In genomic region chr6:100415780-100416179, GRCh38 we compare ENCODE assay signal across 24 cellular contexts. TPM values are rescaled to one million over a fixed set of nuclear protein-coding genes. Genes with fewer than 3 reads are reported as not detected.
"Had no signal": no experiment of that assay in that cellular context is flagged by ENCODE, and none has a peak within 500 bp of the region (broad histone marks: within the 10 kb centered on the region; RNA-seq: fewer than 3 reads in every experiment).

No MANE protein-coding gene starts in this region.

- H3K4me1 Mint-ChIP-seq: activated T-helper 17 cell treated with anti-CD3 and anti-CD28 coated beads, Interleukin-2, amount 50 U/mL, for 72 hours; naive thymus-derived CD8-positive, alpha-beta T cell; stimulated activated memory B cell treated with anti-CD40 and anti-IgM and Interleukin-4, amounts not matched to agents 10 μg/mL and 1 μg/mL and 100 μg/mL, for 72 hours had no signal

- H3K4me3 ChIP-seq: coronary artery, heart right ventricle, lower lobe of right lung, sigmoid colon, smooth muscle cell, stomach, transverse colon had no signal

- H3K9me3 ChIP-seq: heart right ventricle, lower lobe of right lung, sigmoid colon, stomach, transverse colon had no signal

- H3K4me3 Mint-ChIP-seq: activated T-cell treated with anti-CD3 and anti-CD28 coated beads, Interleukin-2, amount 50 U/mL, for 24 hours; activated T-helper 17 cell treated with anti-CD3 and anti-CD28 coated beads, Interleukin-2, amount 50 U/mL, for 72 hours; naive thymus-derived CD8-positive, alpha-beta T cell; stimulated activated memory B cell treated with anti-CD40 and anti-IgM and Interleukin-4, amounts not matched to agents 10 μg/mL and 1 μg/mL and 100 μg/mL, for 72 hours had no signal

- ATAC-seq: activated naive CD4-positive, alpha-beta T cell treated with anti-CD3 and anti-CD28 coated beads, Interleukin-2, amount 50 U/mL, for 72 hours; activated T-helper 17 cell treated with anti-CD3 and anti-CD28 coated beads, Interleukin-2, amount 50 U/mL, for 72 hours; heart right ventricle; left lobe of liver; lower lobe of right lung; naive thymus-derived CD8-positive, alpha-beta T cell; stimulated activated memory B cell treated with anti-CD40 and anti-IgM and Interleukin-4, amounts not matched to agents 10 μg/mL and 1 μg/mL and 100 μg/mL, for 72 hours had no signal

- DNase-seq: activated CD4-positive, alpha-beta T cell treated with anti-CD3 and anti-CD28 coated beads for 1 hour; activated CD8-positive, alpha-beta memory T cell treated with anti-CD3 and anti-CD28 coated beads for 24 hours; activated CD8-positive, alpha-beta memory T cell treated with anti-CD3 and anti-CD28 coated beads, Interleukin-2, amount 50 U/mL, for 4 hours; activated T-cell treated with anti-CD3 and anti-CD28 coated beads, Interleukin-2, amount 50 U/mL, for 24 hours; aorta; heart right ventricle; lower lobe of right lung; naive thymus-derived CD8-positive, alpha-beta T cell; retina; sigmoid colon; stimulated activated CD4-positive, alpha-beta T cell treated with anti-CD3 and anti-CD28 coated beads, Interleukin-15, amount 100 ng/mL, for 24 hours; stomach; transverse colon had no signal

- H3K9me3 Mint-ChIP-seq: activated T-cell treated with anti-CD3 and anti-CD28 coated beads, Interleukin-2, amount 50 U/mL, for 24 hours; activated T-helper 17 cell treated with anti-CD3 and anti-CD28 coated beads, Interleukin-2, amount 50 U/mL, for 72 hours; stimulated activated memory B cell treated with anti-CD40 and anti-IgM and Interleukin-4, amounts not matched to agents 10 μg/mL and 1 μg/mL and 100 μg/mL, for 72 hours had no signal

- H3K27ac Mint-ChIP-seq: activated naive CD4-positive, alpha-beta T cell treated with anti-CD3 and anti-CD28 coated beads, Interleukin-2, amount 50 U/mL, for 72 hours; activated T-cell treated with anti-CD3 and anti-CD28 coated beads, Interleukin-2, amount 50 U/mL, for 24 hours; activated T-helper 17 cell treated with anti-CD3 and anti-CD28 coated beads, Interleukin-2, amount 50 U/mL, for 72 hours; naive thymus-derived CD8-positive, alpha-beta T cell; progenitor cell of endocrine pancreas; stimulated activated memory B cell treated with anti-CD40 and anti-IgM and Interleukin-4, amounts not matched to agents 10 μg/mL and 1 μg/mL and 100 μg/mL, for 72 hours had no signal

- H3K36me3 ChIP-seq: heart right ventricle, lower lobe of right lung, sigmoid colon, stomach, transverse colon had no signal

- H3K4me2 ChIP-seq: smooth muscle cell had no signal

- H3K27me3 ChIP-seq: transverse colon had no signal

- H3K4me1 ChIP-seq: heart right ventricle, lower lobe of right lung, sigmoid colon, stomach, transverse colon had no signal

- H3K27ac ChIP-seq: coronary artery, heart right ventricle, lower lobe of right lung, sigmoid colon, stomach, transverse colon had no signal

- H3K36me3 Mint-ChIP-seq: activated naive CD4-positive, alpha-beta T cell treated with anti-CD3 and anti-CD28 coated beads, Interleukin-2, amount 50 U/mL, for 72 hours; naive thymus-derived CD8-positive, alpha-beta T cell; stimulated activated memory B cell treated with anti-CD40 and anti-IgM and Interleukin-4, amounts not matched to agents 10 μg/mL and 1 μg/mL and 100 μg/mL, for 72 hours had no signal

- H3K27me3 Mint-ChIP-seq: progenitor cell of endocrine pancreas had no signal

RNA-seq across cellular contexts. Expression of gene SIM1, which starts 48.9 kb away (rescaled TPM):
- total RNA-seq: activated naive CD4-positive, alpha-beta T cell treated with anti-CD3 and anti-CD28 coated beads, Interleukin-2, amount 50 U/mL, for 72 hours; activated T-helper 17 cell treated with anti-CD3 and anti-CD28 coated beads, Interleukin-2, amount 50 U/mL, for 72 hours; fibroblast of villous mesenchyme; heart right ventricle; left lobe of liver; lower lobe of right lung; mesenteric fat pad; naive thymus-derived CD8-positive, alpha-beta T cell; sigmoid colon; smooth muscle cell; temporal lobe; transverse colon had no signal
- polyA plus RNA-seq: aorta; heart right ventricle; keratinocyte; naive thymus-derived CD8-positive, alpha-beta T cell; sigmoid colon; smooth muscle cell; stomach had no signal
